Comparison of ENCODE assay signal across 3 cellular contexts in genomic region chr5:63837437-63837836, GRCh38.
"Had no signal": no experiment of that assay in that cellular context is flagged by ENCODE, and none has a peak within 500 bp of the region (broad histone marks: within the 10 kb centered on the region; RNA-seq: fewer than 3 reads in every experiment).

No MANE protein-coding gene starts in this region.

- H3K4me3 ChIP-seq: GM12878 had no signal

- DNase-seq: GDM1, GF-D8 had no signal

- ATAC-seq: GM12878 had no signal
